Comparison of ENCODE assay signal across 2 cellular contexts in the genomic region with DNA sequence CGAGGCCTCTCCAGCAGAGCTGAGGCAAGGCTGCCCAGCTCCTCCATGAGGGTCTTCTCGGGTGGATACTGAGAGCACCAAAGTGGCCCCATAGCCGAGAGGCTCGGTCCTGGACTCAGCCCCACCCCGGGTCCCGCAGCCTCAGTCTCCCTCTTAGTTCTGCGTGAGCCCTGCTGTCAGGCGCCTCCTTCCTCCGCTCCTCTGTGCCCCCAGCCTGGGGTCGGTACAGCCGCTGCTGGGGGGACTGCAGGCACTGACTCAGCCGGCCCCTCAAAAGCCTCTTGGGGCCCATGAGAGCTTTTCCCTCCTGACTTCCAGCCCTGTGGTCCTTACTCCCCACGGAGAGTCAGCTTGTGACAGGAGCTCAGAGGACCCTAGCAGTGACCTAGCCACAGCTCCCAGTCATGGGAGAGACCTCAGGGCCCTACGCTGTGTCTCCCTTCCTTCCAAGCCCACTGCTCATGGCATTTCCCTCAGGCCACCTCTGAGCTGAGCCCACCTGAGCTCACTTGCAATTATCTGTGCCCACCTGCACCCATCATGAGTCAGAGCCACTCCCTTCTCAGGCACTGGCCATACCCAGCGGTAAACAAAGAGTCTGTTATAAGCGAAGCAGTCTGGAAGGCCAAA.
TF ChIP-seq lines count a peak whose summit lies in the region.

No MANE protein-coding gene starts in this region.

TF ChIP-seq in SK-N-SH, 30 proteins besides CTCF, POLR2A, EP300 and RAD21 (continued from another document):
- TF ChIP-seq, protein P1, sequence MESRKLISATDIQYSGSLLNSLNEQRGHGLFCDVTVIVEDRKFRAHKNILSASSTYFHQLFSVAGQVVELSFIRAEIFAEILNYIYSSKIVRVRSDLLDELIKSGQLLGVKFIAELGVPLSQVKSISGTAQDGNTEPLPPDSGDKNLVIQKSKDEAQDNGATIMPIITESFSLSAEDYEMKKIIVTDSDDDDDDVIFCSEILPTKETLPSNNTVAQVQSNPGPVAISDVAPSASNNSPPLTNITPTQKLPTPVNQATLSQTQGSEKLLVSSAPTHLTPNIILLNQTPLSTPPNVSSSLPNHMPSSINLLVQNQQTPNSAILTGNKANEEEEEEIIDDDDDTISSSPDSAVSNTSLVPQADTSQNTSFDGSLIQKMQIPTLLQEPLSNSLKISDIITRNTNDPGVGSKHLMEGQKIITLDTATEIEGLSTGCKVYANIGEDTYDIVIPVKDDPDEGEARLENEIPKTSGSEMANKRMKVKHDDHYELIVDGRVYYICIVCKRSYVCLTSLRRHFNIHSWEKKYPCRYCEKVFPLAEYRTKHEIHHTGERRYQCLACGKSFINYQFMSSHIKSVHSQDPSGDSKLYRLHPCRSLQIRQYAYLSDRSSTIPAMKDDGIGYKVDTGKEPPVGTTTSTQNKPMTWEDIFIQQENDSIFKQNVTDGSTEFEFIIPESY (IDR thresholded peaks at IDR 0.05; ENCODE audit: borderline replicate concordance, low read depth), result no peak
- no peak for TF ChIP-seq POLR2AphosphoS5 (IDR thresholded peaks at IDR 0.05; ENCODE audit: low read depth, low read length)
- TF ChIP-seq EZH2phosphoT487 (IDR thresholded peaks at IDR 0.05; ENCODE audit: borderline replicate concordance, low read depth), result no peak
- no peak for TF ChIP-seq NFIC (IDR thresholded peaks at IDR 0.05; ENCODE audit: borderline replicate concordance)
- no peak for TF ChIP-seq TAF1 (IDR thresholded peaks at IDR 0.05; ENCODE audit: borderline replicate concordance, low read depth, low read length)
- TF ChIP-seq CHD2 (IDR thresholded peaks at IDR 0.05; ENCODE audit: low read length, partially characterized antibody), result no peak
- no peak for TF ChIP-seq MEF2A (IDR thresholded peaks at IDR 0.05; ENCODE audit: borderline replicate concordance, low read depth)
- TF ChIP-seq ELF1 (IDR thresholded peaks at IDR 0.05), result no peak
- TF ChIP-seq GABPA (IDR thresholded peaks at IDR 0.05; ENCODE audit: low read depth), result no peak
- no peak for TF ChIP-seq USF2 (IDR thresholded peaks at IDR 0.05; ENCODE audit: borderline replicate concordance, low read depth, low read length)
- no peak for TF ChIP-seq REST (IDR thresholded peaks at IDR 0.05; ENCODE audit: low read depth, low read length)
- no peak for TF ChIP-seq TCF12 (IDR thresholded peaks at IDR 0.05)
- TF ChIP-seq FOXJ3 (CRISPR knock-in tag; IDR thresholded peaks at IDR 0.05), result no peak
- no peak for TF ChIP-seq TEAD4 (IDR thresholded peaks at IDR 0.05; ENCODE audit: borderline replicate concordance, insufficient read depth)
- TF ChIP-seq SMC3 (IDR thresholded peaks at IDR 0.05; ENCODE audit: low read depth, low read length), result no peak

TF ChIP-seq in SK-N-SH treated with all-trans-retinoic acid at 6 μM for 48 hours, 23 proteins besides CTCF, POLR2A, EP300 and RAD21 (continued from another document):
- TF ChIP-seq TSHZ2 (CRISPR knock-in tag; IDR thresholded peaks at IDR 0.05), result no peak
- TF ChIP-seq ZNF8 (CRISPR knock-in tag; IDR thresholded peaks at IDR 0.05), result no peak
- TF ChIP-seq, protein P2, sequence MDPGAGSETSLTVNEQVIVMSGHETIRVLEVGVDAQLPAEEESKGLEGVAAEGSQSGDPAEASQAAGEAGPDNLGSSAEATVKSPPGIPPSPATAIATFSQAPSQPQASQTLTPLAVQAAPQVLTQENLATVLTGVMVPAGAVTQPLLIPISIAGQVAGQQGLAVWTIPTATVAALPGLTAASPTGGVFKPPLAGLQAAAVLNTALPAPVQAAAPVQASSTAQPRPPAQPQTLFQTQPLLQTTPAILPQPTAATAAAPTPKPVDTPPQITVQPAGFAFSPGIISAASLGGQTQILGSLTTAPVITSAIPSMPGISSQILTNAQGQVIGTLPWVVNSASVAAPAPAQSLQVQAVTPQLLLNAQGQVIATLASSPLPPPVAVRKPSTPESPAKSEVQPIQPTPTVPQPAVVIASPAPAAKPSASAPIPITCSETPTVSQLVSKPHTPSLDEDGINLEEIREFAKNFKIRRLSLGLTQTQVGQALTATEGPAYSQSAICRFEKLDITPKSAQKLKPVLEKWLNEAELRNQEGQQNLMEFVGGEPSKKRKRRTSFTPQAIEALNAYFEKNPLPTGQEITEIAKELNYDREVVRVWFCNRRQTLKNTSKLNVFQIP (CRISPR knock-in tag; IDR thresholded peaks at IDR 0.05; ENCODE audit: borderline replicate concordance, low read depth), result no peak
- TF ChIP-seq ZC3H10 (CRISPR knock-in tag; IDR thresholded peaks at IDR 0.05), result no peak
- TF ChIP-seq PPARA (CRISPR knock-in tag; IDR thresholded peaks at IDR 0.05; ENCODE audit: borderline replicate concordance), result no peak
